1 cellular context compared by ENCODE assay signal in genomic region chr3:197958848-197959247, GRCh38.
TF ChIP-seq lines count a peak whose summit lies in the region.

No MANE protein-coding gene starts in this region.

TF ChIP-seq in HEK293, 187 proteins besides CTCF, POLR2A, EP300 and RAD21:
- TF ChIP-seq KLF1 (tag by site-specific recombination; IDR thresholded peaks at IDR 0.05) (peak; percentile 34; the same call in 1 of the 2 replicates), PRDM4 (tag by site-specific recombination; IDR thresholded peaks at IDR 0.05) (peak; percentile 84; the same call in 1 of the 2 replicates), SP2 (tag by site-specific recombination; IDR thresholded peaks at IDR 0.05) (peak; percentile 41; the same call in 1 of the 2 replicates)
TF ChIP-seq in HEK293: peak in this region for 3; not testable (repeated sequence) for 184.
